Comparison of ENCODE assay signal across 35 cellular contexts in the genomic region with DNA sequence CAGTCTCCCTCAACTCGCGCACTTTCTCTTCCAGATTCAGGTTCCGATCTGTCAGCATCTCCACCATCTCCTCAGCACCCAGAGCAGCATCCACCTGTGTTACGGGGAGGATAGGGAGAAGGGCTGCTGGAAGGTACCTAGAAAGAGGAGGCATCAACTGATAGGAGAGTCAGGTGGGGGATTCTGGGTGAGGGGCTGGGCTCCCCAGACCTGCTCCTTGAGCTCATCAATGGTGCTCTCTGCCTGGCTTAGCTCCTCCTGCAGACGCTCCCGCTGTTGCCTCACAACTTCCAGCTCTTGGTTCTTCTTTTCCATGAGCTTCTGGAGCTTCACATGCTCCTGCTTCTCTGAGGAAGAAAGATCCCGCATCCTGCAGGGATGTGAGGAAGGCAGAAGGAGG.
"Had no signal": no experiment of that assay in that cellular context is flagged by ENCODE, and none has a peak within 500 bp of the region (broad histone marks: within the 10 kb centered on the region; RNA-seq: fewer than 3 reads in every experiment).

No MANE protein-coding gene starts in this region.

- H3K4me1 Mint-ChIP-seq: activated B cell treated with CpG ODN at 0.5 μM for 24 hours; activated naive CD8-positive, alpha-beta T cell treated with anti-CD3 and anti-CD28 coated beads for 36 hours had no signal

- H3K4me1 ChIP-seq: body of pancreas, breast epithelium had no signal

- ATAC-seq: activated CD8-positive, alpha-beta T cell treated with anti-CD3 and anti-CD28 coated beads for 36 hours; activated naive CD4-positive, alpha-beta T cell treated with anti-CD3 and anti-CD28 coated beads, Interleukin-2, amount 50 U/mL, for 72 hours; activated T-cell treated with anti-CD3 and anti-CD28 coated beads, Interleukin-2, amount 50 U/mL, for 4 hours; activated T-cell treated with anti-CD3 and anti-CD28 coated beads, Interleukin-2, amount 50 U/mL, for 72 hours; activated T-helper 17 cell treated with anti-CD3 and anti-CD28 coated beads, Interleukin-2, amount 50 U/mL, for 72 hours; body of pancreas had no signal

- H3K27me3 Mint-ChIP-seq: activated B cell treated with CpG ODN at 0.5 μM for 24 hours; activated CD4-positive, alpha-beta memory T cell treated with anti-CD3 and anti-CD28 coated beads for 36 hours; activated CD4-positive, alpha-beta T cell treated with anti-CD3 and anti-CD28 coated beads, Interleukin-2, amount 10 ng/mL, durations not matched to agents 24 days and 14 days; activated CD8-positive, alpha-beta T cell treated with anti-CD3 and anti-CD28 coated beads for 36 hours; activated naive CD8-positive, alpha-beta T cell treated with anti-CD3 and anti-CD28 coated beads for 36 hours; activated T-helper 17 cell treated with anti-CD3 and anti-CD28 coated beads, Interleukin-2, amount 50 U/mL, for 72 hours had no signal

- H3K9me3 Mint-ChIP-seq: activated B cell treated with CpG ODN at 0.5 μM for 24 hours; activated CD4-positive, alpha-beta memory T cell treated with anti-CD3 and anti-CD28 coated beads for 36 hours; activated CD4-positive, alpha-beta T cell treated with anti-CD3 and anti-CD28 coated beads, Interleukin-2, amount 10 ng/mL, durations not matched to agents 24 days and 14 days; activated CD8-positive, alpha-beta T cell treated with anti-CD3 and anti-CD28 coated beads for 36 hours; activated naive CD4-positive, alpha-beta T cell treated with anti-CD3 and anti-CD28 coated beads for 36 hours; activated naive CD4-positive, alpha-beta T cell treated with anti-CD3 and anti-CD28 coated beads, Interleukin-2, amount 50 U/mL, for 72 hours; activated naive CD8-positive, alpha-beta T cell treated with anti-CD3 and anti-CD28 coated beads for 36 hours; activated T-cell treated with anti-CD3 and anti-CD28 coated beads, Interleukin-2, amount 50 U/mL, for 4 hours; activated T-cell treated with anti-CD3 and anti-CD28 coated beads, Interleukin-2, amount 50 U/mL, for 72 hours; activated T-helper 1 cell treated with anti-CD3 and anti-CD28 coated beads, Interleukin-12 subunit alpha, Interleukin-12 subunit beta, Interleukin-2, Interleukin-4 antibody, amounts not matched to agents 30 ng/mL and 10 ng/mL and 1 ng/mL, durations not matched to agents 14 hours and 24 hours and 36 hours; activated T-helper 17 cell treated with anti-CD3 and anti-CD28 coated beads, Interleukin-2, amount 50 U/mL, for 72 hours; T-helper 1 cell treated with Interleukin-12 subunit alpha and Interleukin-12 subunit beta and Interleukin-4 antibody, amounts not matched to agents 30 μg/mL and 1 μg/mL, for 36 hours; T-helper 2 cell treated with Interferon-gamma antibody and Interleukin-4, amounts not matched to agents 5 μg/mL and 100 μg/mL, for 36 hours had no signal

- DNase-seq: activated B cell treated with CpG ODN at 0.5 μM for 24 hours; activated CD4-positive, alpha-beta memory T cell treated with anti-CD3 and anti-CD28 coated beads for 36 hours; activated CD4-positive, alpha-beta T cell treated with anti-CD3 and anti-CD28 coated beads for 4 hours; activated CD4-positive, alpha-beta T cell treated with anti-CD3 and anti-CD28 coated beads, Interleukin-2, amount 10 ng/mL, durations not matched to agents 24 days and 14 days; activated CD4-positive, alpha-beta T cell treated with anti-CD3 and anti-CD28 coated beads, Interleukin-2, amount 50 U/mL, for 1 hour; activated CD4-positive, alpha-beta T cell treated with anti-CD3 and anti-CD28 coated beads, Interleukin-2, amount 50 U/mL, for 4 hours; activated CD4-positive, CD25-positive, alpha-beta regulatory T cell treated with anti-CD3 and anti-CD28 coated beads, Interleukin-2, amount 50 U/mL, for 72 hours; activated CD8-positive, alpha-beta memory T cell treated with anti-CD3 and anti-CD28 coated beads, Interleukin-2, amount 50 U/mL, for 4 hours; activated CD8-positive, alpha-beta T cell treated with anti-CD3 and anti-CD28 coated beads for 36 hours; activated effector memory CD4-positive, alpha-beta T cell treated with anti-CD3 and anti-CD28 coated beads, Interleukin-2, amount 50 U/mL, for 16 hours; activated gamma-delta T cell treated with Interleukin-2 at 50 U/mL for 16 hours; activated naive CD4-positive, alpha-beta T cell; activated naive CD4-positive, alpha-beta T cell treated with anti-CD3 and anti-CD28 coated beads for 36 hours; activated naive CD4-positive, alpha-beta T cell treated with anti-CD3 and anti-CD28 coated beads, Interleukin-2, amount 50 U/mL, for 16 hours; activated naive CD8-positive, alpha-beta T cell treated with anti-CD3 and anti-CD28 coated beads for 36 hours; activated T-cell treated with anti-CD3 and anti-CD28 coated beads for 4 hours; activated T-cell treated with anti-CD3 and anti-CD28 coated beads, Interleukin-2, amount 50 U/mL, for 1 hour; activated T-cell treated with anti-CD3 and anti-CD28 coated beads, Interleukin-2, amount 50 U/mL, for 4 hours; activated T-cell treated with anti-CD3 and anti-CD28 coated beads, Interleukin-2, amount 50 U/mL, for 72 hours; adrenal gland; amniotic stem cell; aorta; body of pancreas; brain microvascular endothelial cell; central memory CD4-positive, alpha-beta T cell; T-helper 1 cell; T-helper 2 cell; T-helper 9 cell had no signal

- H3K9me3 ChIP-seq: adrenal gland, body of pancreas, breast epithelium had no signal

- H3K4me3 ChIP-seq: adrenal gland, body of pancreas, breast epithelium had no signal

- H3K4me3 Mint-ChIP-seq: activated B cell treated with CpG ODN at 0.5 μM for 24 hours; activated CD4-positive, alpha-beta memory T cell treated with anti-CD3 and anti-CD28 coated beads for 36 hours; activated CD4-positive, alpha-beta T cell treated with anti-CD3 and anti-CD28 coated beads, Interleukin-2, amount 10 ng/mL, durations not matched to agents 24 days and 14 days; activated CD8-positive, alpha-beta T cell treated with anti-CD3 and anti-CD28 coated beads for 36 hours; activated naive CD4-positive, alpha-beta T cell treated with anti-CD3 and anti-CD28 coated beads for 36 hours; activated naive CD8-positive, alpha-beta T cell treated with anti-CD3 and anti-CD28 coated beads for 36 hours; activated T-cell treated with anti-CD3 and anti-CD28 coated beads, Interleukin-2, amount 50 U/mL, for 4 hours; activated T-cell treated with anti-CD3 and anti-CD28 coated beads, Interleukin-2, amount 50 U/mL, for 72 hours; activated T-helper 1 cell treated with anti-CD3 and anti-CD28 coated beads, Interleukin-12 subunit alpha, Interleukin-12 subunit beta, Interleukin-2, Interleukin-4 antibody, amounts not matched to agents 30 ng/mL and 10 ng/mL and 1 ng/mL, durations not matched to agents 14 hours and 24 hours and 36 hours; activated T-helper 17 cell treated with anti-CD3 and anti-CD28 coated beads, Interleukin-2, amount 50 U/mL, for 72 hours; T-helper 1 cell treated with Interleukin-12 subunit alpha and Interleukin-12 subunit beta and Interleukin-4 antibody, amounts not matched to agents 30 μg/mL and 1 μg/mL, for 36 hours; T-helper 2 cell treated with Interferon-gamma antibody and Interleukin-4, amounts not matched to agents 5 μg/mL and 100 μg/mL, for 36 hours had no signal

- H3K27me3 ChIP-seq: adrenal gland, body of pancreas, brain microvascular endothelial cell, breast epithelium had no signal

- H3K27ac ChIP-seq: adrenal gland, body of pancreas, brain microvascular endothelial cell, breast epithelium, VCaP had no signal

- H3K27ac Mint-ChIP-seq: activated B cell treated with CpG ODN at 0.5 μM for 24 hours; activated CD4-positive, alpha-beta memory T cell treated with anti-CD3 and anti-CD28 coated beads for 36 hours; activated CD4-positive, alpha-beta T cell treated with anti-CD3 and anti-CD28 coated beads, Interleukin-2, amount 10 ng/mL, durations not matched to agents 24 days and 14 days; activated CD8-positive, alpha-beta T cell treated with anti-CD3 and anti-CD28 coated beads for 36 hours; activated naive CD4-positive, alpha-beta T cell treated with anti-CD3 and anti-CD28 coated beads for 36 hours; activated naive CD4-positive, alpha-beta T cell treated with anti-CD3 and anti-CD28 coated beads, Interleukin-2, amount 50 U/mL, for 72 hours; activated naive CD8-positive, alpha-beta T cell treated with anti-CD3 and anti-CD28 coated beads for 36 hours; activated T-cell treated with anti-CD3 and anti-CD28 coated beads, Interleukin-2, amount 50 U/mL, for 72 hours; activated T-helper 1 cell treated with anti-CD3 and anti-CD28 coated beads, Interleukin-12 subunit alpha, Interleukin-12 subunit beta, Interleukin-2, Interleukin-4 antibody, amounts not matched to agents 30 ng/mL and 10 ng/mL and 1 ng/mL, durations not matched to agents 14 hours and 24 hours and 36 hours; T-helper 1 cell treated with Interleukin-12 subunit alpha and Interleukin-12 subunit beta and Interleukin-4 antibody, amounts not matched to agents 30 μg/mL and 1 μg/mL, for 36 hours; T-helper 2 cell treated with Interferon-gamma antibody and Interleukin-4, amounts not matched to agents 5 μg/mL and 100 μg/mL, for 36 hours had no signal
